In genomic region chr12:14938301-14938700, GRCh38 we compare ENCODE assay signal across 15 cellular contexts. TPM values are rescaled to one million over a fixed set of nuclear protein-coding genes. Genes with fewer than 3 reads are reported as not detected.
A peak's percentile ranks its signal among the peaks of the same experiment; 100 is the strongest.
DNase-seq lines count a peak whose midpoint lies in the region; ATAC-seq, FAIRE-seq and TF ChIP-seq lines count a peak whose summit lies in the region.
"Had no signal": no experiment of that assay in that cellular context is flagged by ENCODE, and none has a peak within 500 bp of the region (broad histone marks: within the 10 kb centered on the region; RNA-seq: fewer than 3 reads in every experiment).

ERP27 (minus strand) TSS chr12:14938537; CDS start chr12:14938508, 29 bp downstream.

- TF ChIP-seq CTCF in HepG2 (CRISPR knock-in tag; IDR thresholded peaks at IDR 0.05) (no peak), right lobe of liver (IDR thresholded peaks at IDR 0.05) (no peak), mucosa of descending colon (IDR thresholded peaks at IDR 0.05) (no peak)

- no peak for DNase-seq in HepG2 (ENCODE audit: low spot score)
- no peak for DNase-seq in right lobe of liver
- DNase-seq in activated T-helper 2 cell treated with anti-CD3 and anti-CD28 coated beads, Interferon-gamma antibody, Interleukin-2, Interleukin-4, amounts not matched to agents 10 μg/mL and 5 μg/mL and 100 μg/mL, durations not matched to agents 14 hours and 24 hours and 36 hours (ENCODE audit: low spot score), result no peak
- DNase-seq in mucosa of descending colon, result no peak
- DNase-seq in OCI-M1 (lab: John Stamatoyannopoulos, UW), result no peak
- no peak for DNase-seq in NCI-H2196 (lab: John Stamatoyannopoulos, UW; ENCODE audit: unreplicated experiment)
- DNase-seq: DMS 273 treated with DMSO at 0.1 percent for 48 hours, left lung, NCI-H2029 treated with DMSO at 0.1 percent for 48 hours, NCI-H69, thyroid gland had no signal

- H3K27me3 ChIP-seq in HepG2 (ENCODE audit: control insufficient read depth in 1 of 2, insufficient read depth in 2 of 2, low read length in 2 of 2) (no peaks in the 10 kb centered on the region), right lobe of liver (no peaks in the 10 kb centered on the region)
- H3K27me3 ChIP-seq: left lung, thyroid gland had no signal

- no peaks in the 10 kb centered on the region for H3K9me3 ChIP-seq in HepG2 (ENCODE audit: low read length)
- no peaks in the 10 kb centered on the region for H3K9me3 ChIP-seq in right lobe of liver
- no peaks in the 10 kb centered on the region for H3K9me3 ChIP-seq in mucosa of descending colon
- H3K9me3 ChIP-seq: left lung, thyroid gland had no signal

- in situ Hi-C loops in HepG2 (cut with HindIII; ENCODE audit: extremely low pct_ligation_motif_present, low pct_unique_long_range_greater_than_20kb), result no loop called here

- intact Hi-C loops in HepG2 (cut with micrococcal nuclease; ENCODE audit: unreplicated experiment) (loop anchor here (5.0 kb wide), 1 partner anchor 91 kb away; no protein-coding TSS in a partner anchor), right lobe of liver (cut with DNase I) (no loop called here), mucosa of descending colon (cut with DNase I, micrococcal nuclease) (no loop called here)
- intact Hi-C loops in activated T-helper 2 cell treated with anti-CD3 and anti-CD28 coated beads, Interferon-gamma antibody, Interleukin-2, Interleukin-4, amounts not matched to agents 10 μg/mL and 5 μg/mL and 100 μg/mL, durations not matched to agents 14 hours and 24 hours and 36 hours (cut with micrococcal nuclease), result no loop called here

- no peaks in the 10 kb centered on the region for H3K9me3 Mint-ChIP-seq in activated T-helper 2 cell treated with anti-CD3 and anti-CD28 coated beads, Interferon-gamma antibody, Interleukin-2, Interleukin-4, amounts not matched to agents 10 μg/mL and 5 μg/mL and 100 μg/mL, durations not matched to agents 14 hours and 24 hours and 36 hours

- no peak for TF ChIP-seq POLR2A in HepG2 (IDR thresholded peaks at IDR 0.05; ENCODE audit: insufficient read depth in 1 of 2, low read depth in 2 of 2, low read length in 2 of 2)
- no peak for TF ChIP-seq POLR2A in right lobe of liver (IDR thresholded peaks at IDR 0.05)

- H3K36me3 ChIP-seq in HepG2 (replicated peaks in 1 of 2; ENCODE audit: control insufficient read depth in 1 of 2, insufficient read depth in 2 of 2, low read length in 2 of 2) (no peaks in the 10 kb centered on the region), right lobe of liver (no peaks in the 10 kb centered on the region), mucosa of descending colon (ENCODE audit: low read depth) (no peaks in the 10 kb centered on the region)
- H3K36me3 ChIP-seq: thyroid gland had no signal

- TF ChIP-seq EP300 in HepG2 (IDR thresholded peaks at IDR 0.05; ENCODE audit: low read depth in 2 of 2, low read length in 2 of 2) (no peak), HepG2 (CRISPR knock-in tag; IDR thresholded peaks at IDR 0.05; ENCODE audit: borderline replicate concordance) (no peak)

- WGBS in HepG2 (ENCODE audit: low lambda C conversion rate), result 0% methylated on average over 3 of the region's 3 CpGs
- WGBS in right lobe of liver (ENCODE audit: insufficient coverage, low coverage, low lambda C conversion rate, missing lambda C conversion rate), result 27% methylated on average over 3 of the region's 3 CpGs

- H3K4me1 ChIP-seq in HepG2 (ENCODE audit: insufficient read depth, low read length) (peaks cover 12% of the 10 kb centered on the region; the same call in 1 of the 2 replicates), right lobe of liver (no peaks in the 10 kb centered on the region), mucosa of descending colon (ENCODE audit: low read depth) (peaks cover 10% of the 10 kb centered on the region)
- H3K4me1 ChIP-seq: thyroid gland had no signal

- no peak for TF ChIP-seq RAD21 in HepG2 (CRISPR knock-in tag; IDR thresholded peaks at IDR 0.05)

- H3K27ac ChIP-seq in HepG2 (ENCODE audit: extremely low read length, insufficient read depth, low read length) (no peak within 1 kb of the TSS), right lobe of liver (no peak within 1 kb of the TSS)
- H3K27ac ChIP-seq: thyroid gland had no signal

- no peak for FAIRE-seq in HepG2 (lab: Jason Lieb, UNC)
- FAIRE-seq: H54 had no signal

- H3K4me3 ChIP-seq in HepG2 (replicated peaks in 1 of 3; ENCODE audit: insufficient read depth in 1 of 3, low read depth in 2 of 3, low read length in 3 of 3), result no peak within 1 kb of the TSS
- no peak within 1 kb of the TSS for H3K4me3 ChIP-seq in right lobe of liver
- H3K4me3 ChIP-seq in mucosa of descending colon, result no peak within 1 kb of the TSS
- H3K4me3 ChIP-seq: left lung, thyroid gland had no signal

- no peak within 1 kb of the TSS for H2AFZ ChIP-seq in HepG2 (ENCODE audit: low read length)

- H3K27me3 Mint-ChIP-seq in activated T-helper 2 cell treated with anti-CD3 and anti-CD28 coated beads, Interferon-gamma antibody, Interleukin-2, Interleukin-4, amounts not matched to agents 10 μg/mL and 5 μg/mL and 100 μg/mL, durations not matched to agents 14 hours and 24 hours and 36 hours (ENCODE audit: low read depth), result no peaks in the 10 kb centered on the region

- H3K9ac ChIP-seq in HepG2 (ENCODE audit: insufficient read depth, low read depth, low read length), result no peak within 1 kb of the TSS

- H3K27ac Mint-ChIP-seq in activated T-helper 2 cell treated with anti-CD3 and anti-CD28 coated beads, Interferon-gamma antibody, Interleukin-2, Interleukin-4, amounts not matched to agents 10 μg/mL and 5 μg/mL and 100 μg/mL, durations not matched to agents 14 hours and 24 hours and 36 hours, result peak within 1 kb of the TSS; percentile 24

- no peaks in the 10 kb centered on the region for H3K79me2 ChIP-seq in HepG2 (ENCODE audit: insufficient read depth, low read length)

- H3K4me1 Mint-ChIP-seq in activated T-helper 2 cell treated with anti-CD3 and anti-CD28 coated beads, Interferon-gamma antibody, Interleukin-2, Interleukin-4, amounts not matched to agents 10 μg/mL and 5 μg/mL and 100 μg/mL, durations not matched to agents 14 hours and 24 hours and 36 hours (ENCODE audit: low read depth), result peaks cover 18% of the 10 kb centered on the region

- ATAC-seq in HepG2, result peak; percentile 87
- ATAC-seq in right lobe of liver, result no peak
- ATAC-seq in mucosa of descending colon, result peak; percentile 24
- ATAC-seq in HG02885 (IDR thresholded peaks at IDR 0.05; ENCODE audit: poor library complexity, unreplicated experiment), result no peak
- no peak for ATAC-seq in GM21360 (IDR thresholded peaks at IDR 0.05; ENCODE audit: unreplicated experiment)
- ATAC-seq: left lung, Panc1 had no signal

- CTCF ChIA-PET in HepG2 (lab: Yijun Ruan, JAX; ENCODE audit: low intra/inter-chr PET ratio, low total read pairs), result interaction anchor here (1.0 kb wide), 1 partner anchor 57 kb away, joined by 3 read pairs; no protein-coding TSS in a partner anchor

- H3K36me3 Mint-ChIP-seq in activated T-helper 2 cell treated with anti-CD3 and anti-CD28 coated beads, Interferon-gamma antibody, Interleukin-2, Interleukin-4, amounts not matched to agents 10 μg/mL and 5 μg/mL and 100 μg/mL, durations not matched to agents 14 hours and 24 hours and 36 hours (ENCODE audit: low read depth), result peaks cover 69% of the 10 kb centered on the region

- POLR2A ChIA-PET in HepG2 (lab: Yijun Ruan, JAX), result no interaction called here

- no peak within 1 kb of the TSS for H3K4me3 Mint-ChIP-seq in activated T-helper 2 cell treated with anti-CD3 and anti-CD28 coated beads, Interferon-gamma antibody, Interleukin-2, Interleukin-4, amounts not matched to agents 10 μg/mL and 5 μg/mL and 100 μg/mL, durations not matched to agents 14 hours and 24 hours and 36 hours (ENCODE audit: low read depth)

- no TSS peak for BruUV-seq in HepG2 (replicated peaks; lab: Mats Ljungman, UMichigan)

- H3K4me2 ChIP-seq in HepG2 (ENCODE audit: low read depth, low read length), result peak within 1 kb of the TSS; percentile 6; the same call in 1 of the 2 replicates

- no peaks in the 10 kb centered on the region for H4K20me1 ChIP-seq in HepG2 (ENCODE audit: insufficient read depth, low read length)

TF ChIP-seq in HepG2, 621 proteins besides CTCF, POLR2A, EP300 and RAD21 (continues in another document):
- TF ChIP-seq BCL6 (CRISPR knock-in tag; IDR thresholded peaks at IDR 0.05) (peak; percentile 52; the same call in 1 of the 2 replicates), ZNF121 (CRISPR knock-in tag; IDR thresholded peaks at IDR 0.05) (0 out of 2 replicates have a peak, but pooled peaks have one; percentile 34), HNF4A (CRISPR knock-in tag; IDR thresholded peaks at IDR 0.05) (0 out of 2 replicates have a peak, but pooled peaks have one; percentile 6), JUND (CRISPR knock-in tag; IDR thresholded peaks at IDR 0.05) (no peak), CBX1 (IDR thresholded peaks at IDR 0.05; ENCODE audit: low read depth) (no peak)

RNA-seq across cellular contexts. Expression of gene ERP27, which starts in this region (rescaled TPM):
- total RNA-seq in HepG2 (2016; rRNA removed; fragmentation: Illumina TruSeq; extraction: Trizol), result 5.1 and 6.6 TPM in 2 replicates
- total RNA-seq in HepG2 (2016; cell fraction: cytosol; rRNA removed; fragmentation: Illumina TruSeq; extraction: Trizol; ENCODE audit: low read depth), result 1.5 and 2.2 TPM in 2 replicates
- total RNA-seq in HepG2 (2016; cell fraction: insoluble cytoplasmic fraction; rRNA removed; fragmentation: Illumina TruSeq; extraction: Trizol), result 4.6 and 8.4 TPM in 2 replicates
- total RNA-seq in HepG2 (2016; cell fraction: membrane; rRNA removed; fragmentation: Illumina TruSeq; extraction: Trizol), result 3.1 and 3.6 TPM in 2 replicates
- 7.5 and 8.3 TPM in 2 replicates for total RNA-seq in HepG2 (2016; cell fraction: nucleus; rRNA removed; fragmentation: Illumina TruSeq; extraction: Trizol)
- 1.6 and 1.8 TPM in 2 replicates for polyA plus RNA-seq in HepG2 (2011; rRNA removed)
- 1.2 and 1.8 TPM in 2 replicates for polyA plus RNA-seq in HepG2 (2011; cell fraction: cytosol; rRNA removed)
- 0.34 and 0.36 TPM in 2 replicates for polyA plus RNA-seq in HepG2 (2011; cell fraction: nucleus; rRNA removed)
- 0.33 and 0.59 TPM in 2 replicates for polyA plus RNA-seq in HepG2 (2012)
- polyA plus RNA-seq in HepG2 (2016; cell fraction: cytosol; fragmentation: Illumina TruSeq; extraction: Trizol; ENCODE audit: low read depth), result 2.1 and 3.6 TPM in 2 replicates
- 5.1 and 6.0 TPM in 2 replicates for polyA plus RNA-seq in HepG2 (2016; cell fraction: insoluble cytoplasmic fraction; fragmentation: Illumina TruSeq; extraction: Trizol; ENCODE audit: low read depth)
- 2.4 and 3.7 TPM in 2 replicates for polyA plus RNA-seq in HepG2 (2016; cell fraction: membrane; fragmentation: Illumina TruSeq; extraction: Trizol; ENCODE audit: low read depth)
- 11.6 and 13.9 TPM in 2 replicates for polyA plus RNA-seq in HepG2 (2016; cell fraction: nucleus; fragmentation: Illumina TruSeq; extraction: Trizol; ENCODE audit: insufficient read depth, low read depth)
- 0.92 TPM in 1 of 2 replicates, not detected in the other for polyA minus RNA-seq in HepG2 (2011; rRNA and poly(A)+ RNA removed; ENCODE audit: low replicate concordance)
- 0.35 and 0.59 TPM in 2 replicates for polyA minus RNA-seq in HepG2 (2011; cell fraction: cytosol; rRNA and poly(A)+ RNA removed)
- polyA minus RNA-seq in HepG2 (2011; cell fraction: nucleus; rRNA and poly(A)+ RNA removed), result 0.52 and 0.87 TPM in 2 replicates
- total RNA-seq in right lobe of liver, result 1 to 10 TPM in 1 of 6 experiments, under 1 TPM in 3, not detected in 2; 0.26 to 1.0 (median 0.39) TPM
- total RNA-seq in activated T-helper 2 cell treated with anti-CD3 and anti-CD28 coated beads, Interferon-gamma antibody, Interleukin-2, Interleukin-4, amounts not matched to agents 10 μg/mL and 5 μg/mL and 100 μg/mL, durations not matched to agents 14 hours and 24 hours and 36 hours, result 3.2 and 4.7 TPM in 2 replicates
- 1 to 10 TPM; 1.4 to 5.6 (median 4.1) TPM for total RNA-seq in mucosa of descending colon

Comparison
In these comparisons a context has a peak if more than half of its experiments do, and no peak if none do; other contexts are left out.
1. ATAC-seq: peak in HepG2 (single experiment) and mucosa of descending colon (single experiment); none in right lobe of liver (0 of 4), HG02885 (single experiment) and GM21360 (single experiment).